ENCODE assay signal across 10 cellular contexts in the genomic region with DNA sequence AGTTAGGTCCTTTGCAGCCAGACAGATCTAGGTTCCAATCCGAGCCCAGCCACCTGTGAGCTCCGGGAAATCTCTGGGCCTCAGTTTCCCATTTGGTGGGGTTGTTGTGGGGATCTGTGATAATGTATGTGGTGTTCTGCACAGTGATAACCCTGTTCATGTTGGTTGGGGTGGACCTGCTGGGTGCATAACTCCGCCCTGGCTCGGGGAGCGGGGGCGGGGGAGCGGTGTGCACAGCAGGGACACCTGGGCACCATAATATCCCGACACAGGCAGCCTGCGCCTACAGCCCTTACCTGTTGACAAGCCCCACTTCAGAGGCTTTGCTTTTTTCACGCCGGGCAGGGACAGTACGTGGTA. TPM values are rescaled to one million over a fixed set of nuclear protein-coding genes. Genes with fewer than 3 reads are reported as not detected.
A peak's percentile ranks its signal among the peaks of the same experiment; 100 is the strongest.
DNase-seq lines count a peak whose midpoint lies in the region; ATAC-seq and TF ChIP-seq lines count a peak whose summit lies in the region.
"Had no signal": no experiment of that assay in that cellular context is flagged by ENCODE, and none has a peak within 500 bp of the region (broad histone marks: within the 10 kb centered on the region; RNA-seq: fewer than 3 reads in every experiment).

No MANE protein-coding gene starts in this region.

- peak; percentile 40 for ATAC-seq in activated CD4-positive, alpha-beta T cell treated with anti-CD3 and anti-CD28 coated beads for 36 hours
- ATAC-seq in WTC11 (peak; percentile 12), GM21526 (IDR thresholded peaks at IDR 0.05; ENCODE audit: low FRiP score, unreplicated experiment) (no peak), GM21619 (IDR thresholded peaks at IDR 0.05; ENCODE audit: unreplicated experiment) (no peak)

- WGBS in stomach, 5 donors = 32 to 52% (median 35%) methylated on average over 10 to 12 of the region's 12 CpGs

- peaks cover 2% of the 10 kb centered on the region for H3K27me3 ChIP-seq in iPS-15b (ENCODE audit: control insufficient read depth, insufficient read depth, low read length)
- H3K27me3 ChIP-seq in stomach = peaks cover 0 to 34% (median 20%) of the 10 kb centered on the region in 3 donors

- DNase-seq in activated CD4-positive, alpha-beta T cell treated with anti-CD3 and anti-CD28 coated beads for 36 hours = no peak
- no peak for DNase-seq in activated CD4-positive, alpha-beta T cell treated with anti-CD3 and anti-CD28 coated beads for 1 hour
- DNase-seq in WTC11 (ENCODE audit: low spot score) (no peak), stomach (no peak), dedifferentiated amniotic fluid mesenchymal stem cell (ENCODE audit: extremely low spot score) (no peak)
- DNase-seq: cortex of kidney, T-helper 9 cell had no signal

- TF ChIP-seq EP300 in stomach (IDR thresholded peaks at IDR 0.05) = no peak

- no peak overlapping the region for H3K9ac ChIP-seq in iPS-15b (ENCODE audit: low read depth, low read length)

- H3K9me3 ChIP-seq in iPS-15b (ENCODE audit: control insufficient read depth, insufficient read depth, low read length) (no peaks in the 10 kb centered on the region), stomach (peaks cover 0 to 5% (median 2%) of the 10 kb centered on the region in 4 donors)

- H3K9me3 Mint-ChIP-seq in activated CD4-positive, alpha-beta T cell treated with anti-CD3 and anti-CD28 coated beads for 36 hours (ENCODE audit: low read depth) = no peaks in the 10 kb centered on the region
- no peaks in the 10 kb centered on the region for H3K9me3 Mint-ChIP-seq in WTC11

- no peak for TF ChIP-seq POLR2A in stomach (IDR thresholded peaks at IDR 0.05)

- H3K4me3 Mint-ChIP-seq in activated CD4-positive, alpha-beta T cell treated with anti-CD3 and anti-CD28 coated beads for 36 hours = peak overlapping the region; percentile 47
- H3K4me3 Mint-ChIP-seq in WTC11 = peak overlapping the region; percentile 71

- no peak overlapping the region for H3K27ac Mint-ChIP-seq in activated CD4-positive, alpha-beta T cell treated with anti-CD3 and anti-CD28 coated beads for 36 hours
- H3K27ac Mint-ChIP-seq in WTC11 = no peak overlapping the region

- intact Hi-C loops in activated CD4-positive, alpha-beta T cell treated with anti-CD3 and anti-CD28 coated beads for 36 hours (cut with DNase I, micrococcal nuclease) = no loop called here
- intact Hi-C loops in stomach (cut with DNase I; ENCODE audit: low total_unique reads) = no loop called here

- POLR2A ChIA-PET in activated CD4-positive, alpha-beta T cell treated with anti-CD3 and anti-CD28 coated beads for 36 hours (lab: Charles Lee) = interaction anchor here (0.7 to 1.3 kb wide), 2 partner anchors 11 to 12 kb away, joined by 3 to 4 read pairs; no protein-coding TSS in a partner anchor
- POLR2A ChIA-PET in WTC11 (lab: Charles Lee) = interaction anchor here (0.6 to 1.4 kb wide), 5 partner anchors 11 to 335 kb away, joined by 3 to 5 read pairs (median 3); partner anchors contain the start of gene ACOT11

- peaks cover 16% of the 10 kb centered on the region for H3K27me3 Mint-ChIP-seq in activated CD4-positive, alpha-beta T cell treated with anti-CD3 and anti-CD28 coated beads for 36 hours
- no peaks in the 10 kb centered on the region; the same call in 1 of the 2 replicates for H3K27me3 Mint-ChIP-seq in WTC11 (ENCODE audit: low read depth)

- H3K36me3 ChIP-seq in iPS-15b (ENCODE audit: control insufficient read depth, insufficient read depth, low read length) = no peaks in the 10 kb centered on the region
- no peaks in the 10 kb centered on the region for H3K36me3 ChIP-seq in stomach

- H3K4me1 ChIP-seq in iPS-15b (ENCODE audit: control insufficient read depth, insufficient read depth, low read length) (peaks cover 16% of the 10 kb centered on the region), stomach (peaks cover 13 to 19% (median 16%) of the 10 kb centered on the region in 4 donors)

- no peaks in the 10 kb centered on the region for H3K36me3 Mint-ChIP-seq in activated CD4-positive, alpha-beta T cell treated with anti-CD3 and anti-CD28 coated beads for 36 hours (ENCODE audit: low read depth)
- no peaks in the 10 kb centered on the region for H3K36me3 Mint-ChIP-seq in WTC11

- H3K4me3 ChIP-seq in iPS-15b (ENCODE audit: low read depth, low read length) (peak overlapping the region; percentile 55), stomach (peak overlapping the region; percentile 40 to 55 (median 43))

- CTCF ChIA-PET in activated CD4-positive, alpha-beta T cell treated with anti-CD3 and anti-CD28 coated beads for 36 hours (lab: Charles Lee) = interaction anchor here (0.7 to 2.1 kb wide), 5 partner anchors 9 to 400 kb away, joined by 3 to 7 read pairs (median 4); partner anchors contain the start of gene TTC22
- CTCF ChIA-PET in WTC11 (lab: Charles Lee) = interaction anchor here (0.7 to 2.7 kb wide), 32 partner anchors 8 to 555 kb away, joined by 3 to 25 read pairs (median 4); partner anchors contain the start of genes ACOT11, IFT25 and TTC22

- H3K4me1 Mint-ChIP-seq in activated CD4-positive, alpha-beta T cell treated with anti-CD3 and anti-CD28 coated beads for 36 hours = peaks cover 5% of the 10 kb centered on the region
- peaks cover 37% of the 10 kb centered on the region for H3K4me1 Mint-ChIP-seq in WTC11

- TF ChIP-seq CTCF in WTC11 (IDR thresholded peaks at IDR 0.05) = no peak
- TF ChIP-seq CTCF in stomach (IDR thresholded peaks at IDR 0.05) = no peak

- H3K27ac ChIP-seq in stomach = peak overlapping the region in 1 of 5 donors; percentile 37

TF ChIP-seq in WTC11, 78 proteins besides CTCF, POLR2A, EP300 and RAD21:
- TF ChIP-seq, protein P1, sequence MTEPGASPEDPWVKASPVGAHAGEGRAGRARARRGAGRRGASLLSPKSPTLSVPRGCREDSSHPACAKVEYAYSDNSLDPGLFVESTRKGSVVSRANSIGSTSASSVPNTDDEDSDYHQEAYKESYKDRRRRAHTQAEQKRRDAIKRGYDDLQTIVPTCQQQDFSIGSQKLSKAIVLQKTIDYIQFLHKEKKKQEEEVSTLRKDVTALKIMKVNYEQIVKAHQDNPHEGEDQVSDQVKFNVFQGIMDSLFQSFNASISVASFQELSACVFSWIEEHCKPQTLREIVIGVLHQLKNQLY (CRISPR knock-in tag; IDR thresholded peaks at IDR 0.05) = no peak
- no peak for TF ChIP-seq ZNF138 (CRISPR knock-in tag; conservative IDR thresholded peaks at IDR 0.05)
- TF ChIP-seq SMAD4 (CRISPR knock-in tag; IDR thresholded peaks at IDR 0.05) = no peak
- no peak for TF ChIP-seq ESRRA (CRISPR knock-in tag; IDR thresholded peaks at IDR 0.05; ENCODE audit: borderline replicate concordance)
- TF ChIP-seq NR1H2 (CRISPR knock-in tag; IDR thresholded peaks at IDR 0.05) = no peak
- TF ChIP-seq EMX1 (CRISPR knock-in tag; IDR thresholded peaks at IDR 0.05) = no peak
- no peak for TF ChIP-seq E2F1 (CRISPR knock-in tag; IDR thresholded peaks at IDR 0.05)
- no peak for TF ChIP-seq CREB1 (CRISPR knock-in tag; IDR thresholded peaks at IDR 0.05)
- no peak for TF ChIP-seq ZNF416 (CRISPR knock-in tag; IDR thresholded peaks at IDR 0.05)
- no peak for TF ChIP-seq ERG (CRISPR knock-in tag; IDR thresholded peaks at IDR 0.05)
- TF ChIP-seq ATF6 (CRISPR knock-in tag; IDR thresholded peaks at IDR 0.05) = no peak
- TF ChIP-seq PRRX2 (CRISPR knock-in tag; IDR thresholded peaks at IDR 0.05) = no peak

RNA-seq across cellular contexts. Expression of gene ACOT11, which starts 48.0 kb away (rescaled TPM):
- total RNA-seq in activated CD4-positive, alpha-beta T cell treated with anti-CD3 and anti-CD28 coated beads for 36 hours = 1 to 10 TPM; 2.0 TPM
- total RNA-seq in WTC11 (2021) = 3.8 to 4.4 TPM (median 4.2 TPM) in 3 replicates
- total RNA-seq in stomach = 10 to 100 TPM; 13.9 to 87.0 (median 39.1) TPM
- polyA plus RNA-seq in stomach = 10 to 100 TPM in 1 of 3 donors, 1 to 10 TPM in 2; 5.5 to 14.7 (median 6.0) TPM

Comparison
In these comparisons a context has a peak if more than half of its experiments do, and no peak if none do; other contexts are left out.
1. ATAC-seq: peak in activated CD4-positive, alpha-beta T cell treated with anti-CD3 and anti-CD28 coated beads for 36 hours (single experiment) and WTC11 (single experiment); none in GM21526 (single experiment) and GM21619 (single experiment).